Comparison of ENCODE assay signal across 10 cellular contexts in the genomic region with DNA sequence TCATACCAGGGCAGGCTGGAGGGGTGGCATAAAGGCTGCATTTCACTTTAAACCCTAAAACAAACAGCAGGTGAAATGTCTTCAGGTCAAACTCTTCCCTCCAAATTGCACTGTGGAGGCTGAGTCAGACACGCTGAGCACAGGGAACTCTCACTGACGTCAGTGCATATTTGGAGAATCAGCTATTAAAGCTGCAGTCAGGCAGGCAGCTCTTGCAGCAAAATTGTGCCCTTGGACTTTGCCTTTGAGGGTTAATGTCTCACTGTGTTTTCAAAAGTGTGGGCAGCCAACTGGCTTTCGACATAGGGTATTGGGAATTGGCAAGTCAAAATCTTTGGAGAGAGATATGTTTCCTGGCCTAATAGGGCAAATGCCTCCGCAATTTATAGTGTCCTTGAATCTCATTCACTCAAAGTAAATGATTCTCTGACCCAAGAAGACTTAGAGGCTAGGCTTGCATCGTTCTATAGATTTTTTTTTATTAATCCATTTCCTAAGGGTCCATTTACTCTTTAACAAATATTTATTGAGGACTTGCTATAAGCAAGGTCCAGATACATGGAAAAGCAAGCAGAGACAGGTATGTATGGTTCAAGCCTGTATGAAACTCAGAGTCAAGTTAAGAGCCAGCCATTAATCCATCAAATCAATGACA. TPM values are rescaled to one million over a fixed set of nuclear protein-coding genes. Genes with fewer than 3 reads are reported as not detected.
DNase-seq lines count a peak whose midpoint lies in the region; ATAC-seq, FAIRE-seq and TF ChIP-seq lines count a peak whose summit lies in the region.
"Had no signal": no experiment of that assay in that cellular context is flagged by ENCODE, and none has a peak within 500 bp of the region (broad histone marks: within the 10 kb centered on the region; RNA-seq: fewer than 3 reads in every experiment).

No MANE protein-coding gene starts in this region.

- H2AFZ ChIP-seq in astrocyte (ENCODE audit: low read depth, low read length): no peak overlapping the region
- H2AFZ ChIP-seq in keratinocyte (ENCODE audit: control insufficient read depth, low read length): no peak overlapping the region

- no peak overlapping the region for H3K4me3 Mint-ChIP-seq in astrocyte (ENCODE audit: unreplicated experiment)
- H3K4me3 Mint-ChIP-seq: naive B cell had no signal

- H3K9me3 Mint-ChIP-seq in astrocyte (ENCODE audit: unreplicated experiment): no peaks in the 10 kb centered on the region

- DNase-seq in Right ventricle myocardium superior (no peak), right atrium auricular region (ENCODE audit: low spot score) (no peak), astrocyte (ENCODE audit: low read depth) (peak; percentile 66), keratinocyte (ENCODE audit: low read depth, low spot score) (no peak), NAMALWA (ENCODE audit: low spot score) (no peak), NCI-H1436 treated with DMSO at 0.1 percent for 48 hours (lab: John Stamatoyannopoulos, UW) (no peak)
- no peak for DNase-seq in activated CD4-positive, alpha-beta T cell treated with anti-CD3 and anti-CD28 coated beads, Interleukin-2, amount 50 U/mL, for 48 hours
- DNase-seq in activated CD4-positive, alpha-beta T cell treated with anti-CD3 and anti-CD28 coated beads for 4 hours: no peak
- DNase-seq: effector CD8-positive, alpha-beta T cell; naive B cell had no signal

- H3K4me2 ChIP-seq in astrocyte (ENCODE audit: low read length) (no peak overlapping the region), keratinocyte (ENCODE audit: control insufficient read depth, extremely low read depth, insufficient read depth, low read depth, low read length) (no peak overlapping the region)

- TF ChIP-seq CTCF in right atrium auricular region (IDR thresholded peaks at IDR 0.05): no peak
- TF ChIP-seq CTCF in astrocyte (IDR thresholded peaks at IDR 0.05; ENCODE audit: insufficient read depth, low read depth, low read length): no peak
- no peak for TF ChIP-seq CTCF in keratinocyte (optimal IDR thresholded peaks at IDR 0.05 in 1 of 3, IDR thresholded peaks at IDR 0.05 in 1 of 3, conservative IDR thresholded peaks at IDR 0.05 in 1 of 3; ENCODE audit: extremely low read depth in 1 of 3, insufficient read depth in 2 of 3, low read length in 3 of 3)

- FAIRE-seq in astrocyte (lab: Jason Lieb, UNC) (no peak), keratinocyte (lab: Jason Lieb, UNC) (peak; percentile 26)

- H3K4me3 ChIP-seq in right atrium auricular region: no peak overlapping the region
- no peak overlapping the region for H3K4me3 ChIP-seq in astrocyte (ENCODE audit: insufficient read depth, low read depth, low read length)
- no peak overlapping the region for H3K4me3 ChIP-seq in keratinocyte (ENCODE audit: control insufficient read depth in 2 of 3, extremely low read depth in 1 of 3, insufficient read depth in 2 of 3, low read depth in 1 of 3, low read length in 3 of 3)

- dilution Hi-C loops in keratinocyte (cut with MboI; ENCODE audit: extremely low pct_ligation_motif_present, low sequenced_read_pairs): no loop called here

- H3K79me2 ChIP-seq in astrocyte (ENCODE audit: insufficient read depth, low read length): no peaks in the 10 kb centered on the region
- no peaks in the 10 kb centered on the region for H3K79me2 ChIP-seq in keratinocyte (ENCODE audit: control insufficient read depth, insufficient read depth, low read length)

- peaks cover 10% of the 10 kb centered on the region for H3K4me1 Mint-ChIP-seq in astrocyte (ENCODE audit: low read depth, unreplicated experiment)
- H3K4me1 Mint-ChIP-seq: naive B cell had no signal

- H3K9ac ChIP-seq in astrocyte (ENCODE audit: low read length) (no peak overlapping the region), keratinocyte (ENCODE audit: control insufficient read depth, extremely low read depth, insufficient read depth, low read length) (no peak overlapping the region)

- H3K36me3 Mint-ChIP-seq in astrocyte (ENCODE audit: low read depth, unreplicated experiment): no peaks in the 10 kb centered on the region
- H3K36me3 Mint-ChIP-seq: naive B cell had no signal

- intact Hi-C loops in Right ventricle myocardium superior (cut with DNase I): no loop called here

- no peaks in the 10 kb centered on the region for H3K36me3 ChIP-seq in right atrium auricular region
- H3K36me3 ChIP-seq in astrocyte (ENCODE audit: insufficient read depth, low read length): no peaks in the 10 kb centered on the region
- H3K36me3 ChIP-seq in keratinocyte (ENCODE audit: control insufficient read depth in 2 of 2, extremely low read depth in 1 of 2, insufficient read depth in 2 of 2, low read length in 2 of 2): no peaks in the 10 kb centered on the region

- H3K27me3 ChIP-seq in right atrium auricular region (no peaks in the 10 kb centered on the region), astrocyte (ENCODE audit: insufficient read depth, low read length) (no peaks in the 10 kb centered on the region), keratinocyte (ENCODE audit: control insufficient read depth, extremely low read depth, insufficient read depth, low read length) (no peaks in the 10 kb centered on the region)

- H3K4me1 ChIP-seq in right atrium auricular region: peaks cover 0 to 13% of the 10 kb centered on the region in 2 donors
- H3K4me1 ChIP-seq in astrocyte (ENCODE audit: insufficient read depth, low read length): peaks cover 5% of the 10 kb centered on the region
- no peaks in the 10 kb centered on the region for H3K4me1 ChIP-seq in keratinocyte (ENCODE audit: control insufficient read depth, extremely low read depth, insufficient read depth, low read length)

- H3K9me1 ChIP-seq in keratinocyte (ENCODE audit: control insufficient read depth, extremely low read depth, insufficient read depth, low read length): no peaks in the 10 kb centered on the region

- H3K27me3 Mint-ChIP-seq in astrocyte (ENCODE audit: low read depth, unreplicated experiment): no peaks in the 10 kb centered on the region

- H3K27ac ChIP-seq in right atrium auricular region (no peak overlapping the region), astrocyte (ENCODE audit: low read depth, low read length) (no peak overlapping the region), keratinocyte (ENCODE audit: control insufficient read depth, insufficient read depth, low read length) (no peak overlapping the region)

- H4K20me1 ChIP-seq in astrocyte (ENCODE audit: insufficient read depth, low read length) (no peaks in the 10 kb centered on the region), keratinocyte (ENCODE audit: control insufficient read depth, extremely low read depth, insufficient read depth, low read length) (no peaks in the 10 kb centered on the region)

- peak; percentile 85 for ATAC-seq in Right ventricle myocardium superior (ENCODE audit: poor library complexity)

- H3K27ac Mint-ChIP-seq in astrocyte (ENCODE audit: unreplicated experiment): no peak overlapping the region
- H3K27ac Mint-ChIP-seq: naive B cell had no signal

- no peaks in the 10 kb centered on the region for H3K9me3 ChIP-seq in right atrium auricular region
- no peaks in the 10 kb centered on the region for H3K9me3 ChIP-seq in astrocyte (ENCODE audit: insufficient read depth, low read depth, low read length)
- no peaks in the 10 kb centered on the region for H3K9me3 ChIP-seq in keratinocyte (ENCODE audit: control insufficient read depth, low read depth, low read length)

RNA-seq across cellular contexts. Expression of gene SMCO4, which starts 27.7 kb away (rescaled TPM):
- total RNA-seq in Right ventricle myocardium superior (43.4 TPM), right atrium auricular region (10 to 100 TPM; 37.6 to 79.8 TPM), astrocyte (29.3 and 36.6 TPM in 2 replicates)
- 1.5 to 3.8 TPM (median 1.9 TPM) in 3 replicates for polyA plus RNA-seq in keratinocyte
- polyA plus RNA-seq in keratinocyte (2011; ENCODE audit: low read depth): not detected
- 1.4 TPM in 2 replicates for polyA plus RNA-seq in keratinocyte (2011; cell fraction: cytosol; rRNA removed)
- 0.20 and 0.75 TPM in 2 replicates for polyA plus RNA-seq in keratinocyte (2011; cell fraction: nucleus; rRNA removed)
- 0.92 and 2.1 TPM in 2 replicates for polyA plus RNA-seq in keratinocyte (2012; ENCODE audit: low replicate concordance)
- 0.32 TPM in 1 of 3 replicates, not detected in the others for polyA minus RNA-seq in keratinocyte
- polyA minus RNA-seq in keratinocyte (2011; cell fraction: cytosol; rRNA and poly(A)+ RNA removed): not detected
- polyA minus RNA-seq in keratinocyte (2011; cell fraction: nucleus; rRNA and poly(A)+ RNA removed): not detected in 2 replicates
